Comparison of ENCODE assay signal across 1 cellular context in the genomic region with DNA sequence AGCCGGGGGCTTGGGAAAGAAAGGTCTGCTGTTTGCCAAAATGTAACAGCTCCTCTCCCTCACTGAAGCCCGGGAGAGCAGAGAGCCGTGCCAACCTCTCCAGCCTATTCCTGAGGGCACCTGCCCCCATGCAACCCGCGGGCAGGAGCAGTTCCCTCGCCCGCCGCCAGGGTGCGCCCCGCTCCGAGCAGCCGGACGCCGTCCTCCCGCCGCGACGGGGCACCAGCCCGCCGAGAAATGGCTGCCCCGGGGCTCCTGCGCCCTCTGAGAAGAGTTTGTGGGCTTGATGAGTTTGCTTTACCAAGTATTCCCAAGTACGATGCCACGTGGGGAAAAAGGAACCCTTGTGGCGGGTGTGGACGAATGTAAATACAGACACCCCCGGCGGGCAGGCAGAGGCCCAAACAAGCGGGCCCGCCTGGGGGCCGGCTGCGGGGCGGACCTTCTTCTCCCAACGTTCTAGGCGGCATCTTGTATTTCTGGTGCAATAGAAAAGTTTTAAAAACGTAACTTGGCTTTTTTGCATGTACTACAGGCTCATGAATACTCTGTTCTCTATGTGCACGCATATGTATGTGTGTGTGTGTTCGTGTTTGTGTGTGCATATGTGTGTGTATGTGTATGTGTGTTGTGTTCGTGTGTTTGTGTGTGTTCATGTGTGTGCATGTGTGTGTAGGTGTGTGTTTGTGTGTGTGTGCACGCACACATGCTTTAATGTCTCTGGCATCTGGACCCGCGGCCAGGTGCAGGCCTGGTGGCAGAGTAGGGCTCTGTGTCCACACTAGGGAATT.
TF ChIP-seq lines count a peak whose summit lies in the region.

No MANE protein-coding gene starts in this region.

TF ChIP-seq in HepG2, 621 proteins besides CTCF, POLR2A, EP300 and RAD21 (continued from another document and continues in another):
- TF ChIP-seq, protein P1, sequence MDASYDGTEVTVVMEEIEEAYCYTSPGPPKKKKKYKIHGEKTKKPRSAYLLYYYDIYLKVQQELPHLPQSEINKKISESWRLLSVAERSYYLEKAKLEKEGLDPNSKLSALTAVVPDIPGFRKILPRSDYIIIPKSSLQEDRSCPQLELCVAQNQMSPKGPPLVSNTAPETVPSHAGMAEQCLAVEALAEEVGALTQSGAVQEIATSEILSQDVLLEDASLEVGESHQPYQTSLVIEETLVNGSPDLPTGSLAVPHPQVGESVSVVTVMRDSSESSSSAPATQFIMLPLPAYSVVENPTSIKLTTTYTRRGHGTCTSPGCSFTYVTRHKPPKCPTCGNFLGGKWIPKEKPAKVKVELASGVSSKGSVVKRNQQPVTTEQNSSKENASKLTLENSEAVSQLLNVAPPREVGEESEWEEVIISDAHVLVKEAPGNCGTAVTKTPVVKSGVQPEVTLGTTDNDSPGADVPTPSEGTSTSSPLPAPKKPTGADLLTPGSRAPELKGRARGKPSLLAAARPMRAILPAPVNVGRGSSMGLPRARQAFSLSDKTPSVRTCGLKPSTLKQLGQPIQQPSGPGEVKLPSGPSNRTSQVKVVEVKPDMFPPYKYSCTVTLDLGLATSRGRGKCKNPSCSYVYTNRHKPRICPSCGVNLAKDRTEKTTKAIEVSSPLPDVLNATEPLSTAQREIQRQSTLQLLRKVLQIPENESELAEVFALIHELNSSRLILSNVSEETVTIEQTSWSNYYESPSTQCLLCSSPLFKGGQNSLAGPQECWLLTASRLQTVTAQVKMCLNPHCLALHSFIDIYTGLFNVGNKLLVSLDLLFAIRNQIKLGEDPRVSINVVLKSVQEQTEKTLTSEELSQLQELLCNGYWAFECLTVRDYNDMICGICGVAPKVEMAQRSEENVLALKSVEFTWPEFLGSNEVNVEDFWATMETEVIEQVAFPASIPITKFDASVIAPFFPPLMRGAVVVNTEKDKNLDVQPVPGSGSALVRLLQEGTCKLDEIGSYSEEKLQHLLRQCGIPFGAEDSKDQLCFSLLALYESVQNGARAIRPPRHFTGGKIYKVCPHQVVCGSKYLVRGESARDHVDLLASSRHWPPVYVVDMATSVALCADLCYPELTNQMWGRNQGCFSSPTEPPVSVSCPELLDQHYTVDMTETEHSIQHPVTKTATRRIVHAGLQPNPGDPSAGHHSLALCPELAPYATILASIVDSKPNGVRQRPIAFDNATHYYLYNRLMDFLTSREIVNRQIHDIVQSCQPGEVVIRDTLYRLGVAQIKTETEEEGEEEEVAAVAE (CRISPR knock-in tag; IDR thresholded peaks at IDR 0.05; ENCODE audit: borderline replicate concordance), result 0 out of 2 replicates have a peak, but pooled peaks have one; percentile 14
- TF ChIP-seq, protein P2, sequence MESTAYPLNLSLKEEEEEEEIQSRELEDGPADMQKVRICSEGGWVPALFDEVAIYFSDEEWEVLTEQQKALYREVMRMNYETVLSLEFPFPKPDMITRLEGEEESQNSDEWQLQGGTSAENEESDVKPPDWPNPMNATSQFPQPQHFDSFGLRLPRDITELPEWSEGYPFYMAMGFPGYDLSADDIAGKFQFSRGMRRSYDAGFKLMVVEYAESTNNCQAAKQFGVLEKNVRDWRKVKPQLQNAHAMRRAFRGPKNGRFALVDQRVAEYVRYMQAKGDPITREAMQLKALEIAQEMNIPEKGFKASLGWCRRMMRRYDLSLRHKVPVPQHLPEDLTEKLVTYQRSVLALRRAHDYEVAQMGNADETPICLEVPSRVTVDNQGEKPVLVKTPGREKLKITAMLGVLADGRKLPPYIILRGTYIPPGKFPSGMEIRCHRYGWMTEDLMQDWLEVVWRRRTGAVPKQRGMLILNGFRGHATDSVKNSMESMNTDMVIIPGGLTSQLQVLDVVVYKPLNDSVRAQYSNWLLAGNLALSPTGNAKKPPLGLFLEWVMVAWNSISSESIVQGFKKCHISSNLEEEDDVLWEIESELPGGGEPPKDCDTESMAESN (CRISPR knock-in tag; conservative IDR thresholded peaks at IDR 0.05), result no peak
- TF ChIP-seq, protein P3, sequence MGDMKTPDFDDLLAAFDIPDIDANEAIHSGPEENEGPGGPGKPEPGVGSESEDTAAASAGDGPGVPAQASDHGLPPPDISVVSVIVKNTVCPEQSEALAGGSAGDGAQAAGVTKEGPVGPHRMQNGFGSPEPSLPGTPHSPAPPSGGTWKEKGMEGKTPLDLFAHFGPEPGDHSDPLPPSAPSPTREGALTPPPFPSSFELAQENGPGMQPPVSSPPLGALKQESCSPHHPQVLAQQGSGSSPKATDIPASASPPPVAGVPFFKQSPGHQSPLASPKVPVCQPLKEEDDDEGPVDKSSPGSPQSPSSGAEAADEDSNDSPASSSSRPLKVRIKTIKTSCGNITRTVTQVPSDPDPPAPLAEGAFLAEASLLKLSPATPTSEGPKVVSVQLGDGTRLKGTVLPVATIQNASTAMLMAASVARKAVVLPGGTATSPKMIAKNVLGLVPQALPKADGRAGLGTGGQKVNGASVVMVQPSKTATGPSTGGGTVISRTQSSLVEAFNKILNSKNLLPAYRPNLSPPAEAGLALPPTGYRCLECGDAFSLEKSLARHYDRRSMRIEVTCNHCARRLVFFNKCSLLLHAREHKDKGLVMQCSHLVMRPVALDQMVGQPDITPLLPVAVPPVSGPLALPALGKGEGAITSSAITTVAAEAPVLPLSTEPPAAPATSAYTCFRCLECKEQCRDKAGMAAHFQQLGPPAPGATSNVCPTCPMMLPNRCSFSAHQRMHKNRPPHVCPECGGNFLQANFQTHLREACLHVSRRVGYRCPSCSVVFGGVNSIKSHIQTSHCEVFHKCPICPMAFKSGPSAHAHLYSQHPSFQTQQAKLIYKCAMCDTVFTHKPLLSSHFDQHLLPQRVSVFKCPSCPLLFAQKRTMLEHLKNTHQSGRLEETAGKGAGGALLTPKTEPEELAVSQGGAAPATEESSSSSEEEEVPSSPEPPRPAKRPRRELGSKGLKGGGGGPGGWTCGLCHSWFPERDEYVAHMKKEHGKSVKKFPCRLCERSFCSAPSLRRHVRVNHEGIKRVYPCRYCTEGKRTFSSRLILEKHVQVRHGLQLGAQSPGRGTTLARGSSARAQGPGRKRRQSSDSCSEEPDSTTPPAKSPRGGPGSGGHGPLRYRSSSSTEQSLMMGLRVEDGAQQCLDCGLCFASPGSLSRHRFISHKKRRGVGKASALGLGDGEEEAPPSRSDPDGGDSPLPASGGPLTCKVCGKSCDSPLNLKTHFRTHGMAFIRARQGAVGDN (CRISPR knock-in tag; IDR thresholded peaks at IDR 0.05), result peak; percentile 85
- no peak for TF ChIP-seq HES4 (CRISPR knock-in tag; IDR thresholded peaks at IDR 0.05; ENCODE audit: borderline replicate concordance)
- TF ChIP-seq GABPB1 (CRISPR knock-in tag; IDR thresholded peaks at IDR 0.05), result peak; percentile 69
- TF ChIP-seq POLR2G (IDR thresholded peaks at IDR 0.05; ENCODE audit: low read depth, low read length), result peak; percentile 56
- TF ChIP-seq FOXA1 (IDR thresholded peaks at IDR 0.05), result no peak
- 0 out of 2 replicates have a peak, but pooled peaks have one; percentile 8 for TF ChIP-seq FOXA1 (CRISPR knock-in tag; IDR thresholded peaks at IDR 0.05)
- no peak for TF ChIP-seq TGIF2 (CRISPR knock-in tag; IDR thresholded peaks at IDR 0.05)
- TF ChIP-seq SIN3A (IDR thresholded peaks at IDR 0.05; ENCODE audit: borderline replicate concordance, low read depth, low read length), result no peak
- TF ChIP-seq ZNF691 (CRISPR knock-in tag; IDR thresholded peaks at IDR 0.05; ENCODE audit: borderline replicate concordance, low read depth), result no peak
- peak; percentile 81 for TF ChIP-seq TP53 (CRISPR knock-in tag; conservative IDR thresholded peaks at IDR 0.05)
- TF ChIP-seq SALL1 (CRISPR knock-in tag; IDR thresholded peaks at IDR 0.05), result peak; percentile 44; the same call in 1 of the 2 replicates
- no peak for TF ChIP-seq ZFP36L2 (CRISPR knock-in tag; IDR thresholded peaks at IDR 0.05)
- TF ChIP-seq TOPORS (CRISPR knock-in tag; IDR thresholded peaks at IDR 0.05), result no peak
- no peak for TF ChIP-seq NAIF1 (CRISPR knock-in tag; IDR thresholded peaks at IDR 0.05; ENCODE audit: borderline replicate concordance)
- TF ChIP-seq CAMTA2 (CRISPR knock-in tag; IDR thresholded peaks at IDR 0.05; ENCODE audit: borderline replicate concordance), result no peak
- no peak for TF ChIP-seq HMG20A (CRISPR knock-in tag; IDR thresholded peaks at IDR 0.05; ENCODE audit: borderline replicate concordance)
- TF ChIP-seq ZFX (CRISPR knock-in tag; IDR thresholded peaks at IDR 0.05; ENCODE audit: low read depth), result peak; percentile 64
- peak; percentile 69; the same call in 1 of the 2 replicates for TF ChIP-seq MYC (CRISPR knock-in tag; IDR thresholded peaks at IDR 0.05; ENCODE audit: borderline replicate concordance)
- TF ChIP-seq ZKSCAN1 (IDR thresholded peaks at IDR 0.05; ENCODE audit: low read length), result no peak
- TF ChIP-seq PPARG (CRISPR knock-in tag; conservative IDR thresholded peaks at IDR 0.05), result no peak
- TF ChIP-seq SKI (IDR thresholded peaks at IDR 0.05; ENCODE audit: partially characterized antibody), result peak; percentile 53
- 0 out of 2 replicates have a peak, but pooled peaks have one; percentile 26 for TF ChIP-seq HOXD1 (CRISPR knock-in tag; IDR thresholded peaks at IDR 0.05)
- TF ChIP-seq, protein P4, sequence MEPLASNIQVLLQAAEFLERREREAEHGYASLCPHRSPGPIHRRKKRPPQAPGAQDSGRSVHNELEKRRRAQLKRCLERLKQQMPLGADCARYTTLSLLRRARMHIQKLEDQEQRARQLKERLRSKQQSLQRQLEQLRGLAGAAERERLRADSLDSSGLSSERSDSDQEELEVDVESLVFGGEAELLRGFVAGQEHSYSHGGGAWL (CRISPR knock-in tag; IDR thresholded peaks at IDR 0.05), result peak; percentile 57; the same call in 1 of the 2 replicates
- no peak for TF ChIP-seq ZNF746 (CRISPR knock-in tag; IDR thresholded peaks at IDR 0.05)
- TF ChIP-seq SRY (CRISPR knock-in tag; IDR thresholded peaks at IDR 0.05), result no peak
- TF ChIP-seq ZNF609 (CRISPR knock-in tag; IDR thresholded peaks at IDR 0.05; ENCODE audit: borderline replicate concordance), result no peak
- peak; percentile 37 for TF ChIP-seq PRPF4 (IDR thresholded peaks at IDR 0.05; ENCODE audit: low read depth, low read length, poor library complexity, severe bottlenecking)
- TF ChIP-seq TBX2 (CRISPR knock-in tag; IDR thresholded peaks at IDR 0.05; ENCODE audit: borderline replicate concordance), result peak; percentile 42; the same call in 1 of the 2 replicates
- TF ChIP-seq ZNF713 (CRISPR knock-in tag; IDR thresholded peaks at IDR 0.05), result no peak
- TF ChIP-seq BRCA1 (CRISPR knock-in tag; IDR thresholded peaks at IDR 0.05), result 0 out of 2 replicates have a peak, but pooled peaks have one; percentile 77
- no peak for TF ChIP-seq ZNF354B (CRISPR knock-in tag; IDR thresholded peaks at IDR 0.05)
- TF ChIP-seq ZBTB7B (CRISPR knock-in tag; IDR thresholded peaks at IDR 0.05), result no peak
- peak; percentile 66; the same call in 1 of the 2 replicates for TF ChIP-seq SALL2 (CRISPR knock-in tag; IDR thresholded peaks at IDR 0.05)
- TF ChIP-seq SOX6 (IDR thresholded peaks at IDR 0.05), result no peak
- 0 out of 2 replicates have a peak, but pooled peaks have one; percentile 23 for TF ChIP-seq SOX6 (CRISPR knock-in tag; IDR thresholded peaks at IDR 0.05)
- TF ChIP-seq RARA (CRISPR knock-in tag; IDR thresholded peaks at IDR 0.05), result peak; percentile 35; the same call in 1 of the 2 replicates
- no peak for TF ChIP-seq IKZF4 (CRISPR knock-in tag; IDR thresholded peaks at IDR 0.05; ENCODE audit: borderline replicate concordance, low read depth, not compliant biosample characterization)
- 0 out of 2 replicates have a peak, but pooled peaks have one; percentile 34 for TF ChIP-seq ZNF788 (CRISPR knock-in tag; IDR thresholded peaks at IDR 0.05; ENCODE audit: borderline replicate concordance)
- TF ChIP-seq TERF1 (CRISPR knock-in tag; IDR thresholded peaks at IDR 0.05), result no peak
- TF ChIP-seq MAFF (IDR thresholded peaks at IDR 0.05; ENCODE audit: low read depth, low read length), result no peak
- TF ChIP-seq ZNF136 (CRISPR knock-in tag; IDR thresholded peaks at IDR 0.05; ENCODE audit: low read depth), result no peak
